ENCODE assay signal across 12 cellular contexts in genomic region chr3:69294014-69294771, GRCh38.
DNase-seq lines count a peak whose midpoint lies in the region; ATAC-seq and TF ChIP-seq lines count a peak whose summit lies in the region.
"Had no signal": no experiment of that assay in that cellular context is flagged by ENCODE, and none has a peak within 500 bp of the region (broad histone marks: within the 10 kb centered on the region; RNA-seq: fewer than 3 reads in every experiment).

No MANE protein-coding gene starts in this region.

- peak; percentile 60 for ATAC-seq in HG02642 (IDR thresholded peaks at IDR 0.05; ENCODE audit: poor library complexity, unreplicated experiment)

- no peaks in the 10 kb centered on the region for H3K27me3 Mint-ChIP-seq in activated CD4-positive, alpha-beta T cell treated with anti-CD3 and anti-CD28 coated beads, Interleukin-2, amount 10 ng/mL, durations not matched to agents 7 days and 5 days
- H3K27me3 Mint-ChIP-seq: natural killer cell treated with Interleukin-12 subunit alpha and Interleukin-12 subunit beta and Interleukin-15 and Interleukin-18, amount 100 ng/mL, for 72 hours had no signal

- H3K36me3 ChIP-seq in brain microvascular endothelial cell (replicated peaks): no peaks in the 10 kb centered on the region

- no peak overlapping the region for H3K4me3 ChIP-seq in brain microvascular endothelial cell (ENCODE audit: low read depth, low read length)

- no peak overlapping the region for H3K27ac ChIP-seq in brain microvascular endothelial cell
- H3K27ac ChIP-seq: KMS-11 had no signal

- peak; percentile 60 for DNase-seq in DMS 273 treated with DMSO at 0.1 percent for 48 hours (lab: John Stamatoyannopoulos, UW)
- peak; percentile 42 for DNase-seq in brain microvascular endothelial cell
- DNase-seq in myocyte (ENCODE audit: low read depth): peak; percentile 31
- DNase-seq in erythroblast (lab: John Stamatoyannopoulos, UW): no peak
- DNase-seq in CD1c-positive myeloid dendritic cell (ENCODE audit: extremely low spot score): no peak
- no peak for DNase-seq in activated CD4-positive, alpha-beta T cell treated with anti-CD3 and anti-CD28 coated beads, Interleukin-2, amount 10 ng/mL, durations not matched to agents 7 days and 5 days
- DNase-seq in SIG-M5 (lab: John Stamatoyannopoulos, UW): no peak
- DNase-seq: activated T-cell treated with anti-CD3 and anti-CD28 coated beads, Interleukin-2, amount 50 U/mL, for 1 hour; SHP77 had no signal

- no peaks in the 10 kb centered on the region for H3K27me3 ChIP-seq in brain microvascular endothelial cell (replicated peaks)

- POLR2A ChIA-PET in activated CD4-positive, alpha-beta T cell treated with anti-CD3 and anti-CD28 coated beads, Interleukin-2, amount 10 ng/mL, durations not matched to agents 7 days and 5 days (lab: Charles Lee): no interaction called here

- no peaks in the 10 kb centered on the region for H3K9me3 Mint-ChIP-seq in activated CD4-positive, alpha-beta T cell treated with anti-CD3 and anti-CD28 coated beads, Interleukin-2, amount 10 ng/mL, durations not matched to agents 7 days and 5 days
- H3K9me3 Mint-ChIP-seq: natural killer cell treated with Interleukin-12 subunit alpha and Interleukin-12 subunit beta and Interleukin-15 and Interleukin-18, amount 100 ng/mL, for 72 hours had no signal

- H3K4me1 Mint-ChIP-seq in activated CD4-positive, alpha-beta T cell treated with anti-CD3 and anti-CD28 coated beads, Interleukin-2, amount 10 ng/mL, durations not matched to agents 7 days and 5 days: peaks cover 1% of the 10 kb centered on the region

- H3K4me3 Mint-ChIP-seq in activated CD4-positive, alpha-beta T cell treated with anti-CD3 and anti-CD28 coated beads, Interleukin-2, amount 10 ng/mL, durations not matched to agents 7 days and 5 days: no peak overlapping the region
- H3K4me3 Mint-ChIP-seq: natural killer cell treated with Interleukin-12 subunit alpha and Interleukin-12 subunit beta and Interleukin-15 and Interleukin-18, amount 100 ng/mL, for 72 hours had no signal

- no peak for TF ChIP-seq CTCF in brain microvascular endothelial cell (IDR thresholded peaks at IDR 0.05; ENCODE audit: low read depth, low read length, missing control alignments)

- in situ Hi-C loops in brain microvascular endothelial cell (cut with HindIII; ENCODE audit: low pct_ligation_motif_present, low sequenced_read_pairs): no loop called here

- TF ChIP-seq POLR2A in erythroblast (IDR thresholded peaks at IDR 0.05; ENCODE audit: low read length): no peak

- CTCF ChIA-PET in activated CD4-positive, alpha-beta T cell treated with anti-CD3 and anti-CD28 coated beads, Interleukin-2, amount 10 ng/mL, durations not matched to agents 7 days and 5 days (lab: Charles Lee): interaction anchor here (0.7 to 2.6 kb wide), 5 partner anchors 11 to 149 kb away, joined by 3 to 18 read pairs (median 5); no protein-coding TSS in a partner anchor

- H3K36me3 Mint-ChIP-seq in activated CD4-positive, alpha-beta T cell treated with anti-CD3 and anti-CD28 coated beads, Interleukin-2, amount 10 ng/mL, durations not matched to agents 7 days and 5 days (ENCODE audit: low read depth): no peaks in the 10 kb centered on the region
- H3K36me3 Mint-ChIP-seq: natural killer cell treated with Interleukin-12 subunit alpha and Interleukin-12 subunit beta and Interleukin-15 and Interleukin-18, amount 100 ng/mL, for 72 hours had no signal

- H3K27ac Mint-ChIP-seq in activated CD4-positive, alpha-beta T cell treated with anti-CD3 and anti-CD28 coated beads, Interleukin-2, amount 10 ng/mL, durations not matched to agents 7 days and 5 days: no peak overlapping the region
- H3K27ac Mint-ChIP-seq: natural killer cell treated with Interleukin-12 subunit alpha and Interleukin-12 subunit beta and Interleukin-15 and Interleukin-18, amount 100 ng/mL, for 72 hours had no signal

Comparison
In these comparisons a context has a peak if more than half of its experiments do, and no peak if none do; other contexts are left out.
1. DNase-seq: peak in DMS 273 treated with DMSO at 0.1 percent for 48 hours (single experiment), brain microvascular endothelial cell (single experiment) and myocyte (single experiment); none in erythroblast (0 of 2), CD1c-positive myeloid dendritic cell (single experiment), activated CD4-positive, alpha-beta T cell treated with anti-CD3 and anti-CD28 coated beads, Interleukin-2, amount 10 ng/mL, durations not matched to agents 7 days and 5 days (single experiment) and SIG-M5 (single experiment).